Comparison of ENCODE assay signal across 8 cellular contexts in the genomic region with DNA sequence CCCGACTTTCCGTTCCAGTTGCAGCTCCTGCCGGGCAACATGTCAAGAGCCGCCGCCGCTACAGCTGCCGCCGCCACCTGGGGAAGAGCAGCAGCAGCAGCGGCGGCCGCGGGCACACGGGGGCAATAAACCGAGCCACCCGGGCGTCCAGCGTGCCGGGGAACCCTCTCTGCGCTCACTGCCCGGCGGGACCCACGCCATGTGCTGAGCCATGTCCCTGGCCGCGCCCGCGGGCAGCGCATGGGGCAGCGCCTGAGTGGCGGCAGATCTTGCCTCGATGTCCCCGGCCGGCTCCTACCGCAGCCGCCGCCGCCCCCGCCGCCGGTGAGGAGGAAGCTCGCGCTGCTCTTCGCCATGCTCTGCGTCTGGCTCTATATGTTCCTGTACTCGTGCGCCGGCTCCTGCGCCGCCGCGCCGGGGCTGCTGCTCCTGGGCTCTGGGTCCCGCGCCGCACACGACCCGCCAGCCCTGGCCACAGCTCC. TPM values are rescaled to one million over a fixed set of nuclear protein-coding genes. Genes with fewer than 3 reads are reported as not detected.
DNase-seq lines count a peak whose midpoint lies in the region; ATAC-seq, FAIRE-seq and TF ChIP-seq lines count a peak whose summit lies in the region.

No MANE protein-coding gene starts in this region.

- H3K9me3 Mint-ChIP-seq in T-helper 2 cell treated with Interferon-gamma antibody and Interleukin-4, amounts not matched to agents 5 μg/mL and 100 μg/mL, for 36 hours, result no peaks in the 10 kb centered on the region

- H3K4me2 ChIP-seq in endothelial cell of umbilical vein (ENCODE audit: insufficient read depth, low read length) (peak overlapping the region; percentile 32), neural cell (ENCODE audit: low read length) (peak overlapping the region; percentile 79)

- H3K36me3 Mint-ChIP-seq in T-helper 2 cell treated with Interferon-gamma antibody and Interleukin-4, amounts not matched to agents 5 μg/mL and 100 μg/mL, for 36 hours (ENCODE audit: low read depth), result peaks cover 32% of the 10 kb centered on the region

- no peak overlapping the region for H3K27ac ChIP-seq in endothelial cell of umbilical vein (ENCODE audit: insufficient read depth, low read depth, low read length)
- no peak overlapping the region for H3K27ac ChIP-seq in neural cell (ENCODE audit: low read length)

- H2AFZ ChIP-seq in endothelial cell of umbilical vein (ENCODE audit: low read depth, low read length), result peak overlapping the region; percentile 13
- no peak overlapping the region for H2AFZ ChIP-seq in neural cell (ENCODE audit: low read depth, low read length)

- TF ChIP-seq POLR2A in endothelial cell of umbilical vein (IDR thresholded peaks at IDR 0.05; ENCODE audit: low read depth, low read length), result no peak

- CTCF ChIA-PET in endothelial cell of umbilical vein (lab: Charles Lee), result interaction anchor here (0.8 to 2.8 kb wide), 8 partner anchors 41 to 1272 kb away, joined by 3 to 66 read pairs (median 8); no protein-coding TSS in a partner anchor

- TF ChIP-seq EP300 in neural cell (conservative IDR thresholded peaks at IDR 0.05; ENCODE audit: poor library complexity, severe bottlenecking), result no peak

- no peaks in the 10 kb centered on the region for H3K9me2 ChIP-seq in neural cell (ENCODE audit: insufficient read depth, low read length)

- H3K9ac ChIP-seq in endothelial cell of umbilical vein (replicated peaks; ENCODE audit: extremely low read depth, insufficient read depth, low read length) (no peak overlapping the region), neural cell (ENCODE audit: low read length) (peak overlapping the region; percentile 44)

- dilution Hi-C loops in endothelial cell of umbilical vein (cut with MboI; ENCODE audit: extremely low pct_ligation_motif_present, low sequenced_read_pairs), result no loop called here

- intact Hi-C loops in endothelial cell of umbilical vein (cut with micrococcal nuclease), result loop anchor here (10.0 kb wide), 2 partner anchors 287 to 623 kb away; no protein-coding TSS in a partner anchor

- H3K36me3 ChIP-seq in endothelial cell of umbilical vein (ENCODE audit: control insufficient read depth in 2 of 2, extremely low read depth in 1 of 2, insufficient read depth in 2 of 2, low read length in 2 of 2), result no peaks in the 10 kb centered on the region
- no peaks in the 10 kb centered on the region for H3K36me3 ChIP-seq in neural cell (ENCODE audit: insufficient read depth, low read length)

- H4K20me1 ChIP-seq in endothelial cell of umbilical vein (replicated peaks; ENCODE audit: control insufficient read depth, extremely low read depth, insufficient read depth, low read length) (no peaks in the 10 kb centered on the region), neural cell (ENCODE audit: insufficient read depth) (no peaks in the 10 kb centered on the region)

- peak overlapping the region; percentile 95 for H3K4me3 Mint-ChIP-seq in T-helper 2 cell treated with Interferon-gamma antibody and Interleukin-4, amounts not matched to agents 5 μg/mL and 100 μg/mL, for 36 hours

- H3K9me3 ChIP-seq in endothelial cell of umbilical vein (replicated peaks; ENCODE audit: control insufficient read depth, insufficient read depth, low read length) (no peaks in the 10 kb centered on the region), neural cell (ENCODE audit: low read length) (no peaks in the 10 kb centered on the region)

- peaks cover 42% of the 10 kb centered on the region for H3K27me3 Mint-ChIP-seq in T-helper 2 cell treated with Interferon-gamma antibody and Interleukin-4, amounts not matched to agents 5 μg/mL and 100 μg/mL, for 36 hours (ENCODE audit: low read depth)

- H3K4me3 ChIP-seq in GM12864 (ENCODE audit: low read depth, low read length) (peak overlapping the region; percentile 58), endothelial cell of umbilical vein (replicated peaks in 1 of 3; ENCODE audit: insufficient read depth in 1 of 3, low read depth in 1 of 3, low read length in 3 of 3) (peak overlapping the region in 1 of 3 experiments; percentile 24), neural cell (ENCODE audit: low read length) (peak overlapping the region; percentile 85)

- H3K27ac Mint-ChIP-seq in T-helper 2 cell treated with Interferon-gamma antibody and Interleukin-4, amounts not matched to agents 5 μg/mL and 100 μg/mL, for 36 hours, result peak overlapping the region; percentile 87

- DNase-seq in GM12864 (ENCODE audit: low read depth) (no peak), endothelial cell of umbilical vein (ENCODE audit: low read depth, low spot score) (no peak), NCI-H2081 (lab: John Stamatoyannopoulos, UW) (no peak), foreskin melanocyte (no peak)
- peak; percentile 49 for DNase-seq in T-helper 2 cell treated with Interferon-gamma antibody and Interleukin-4, amounts not matched to agents 5 μg/mL and 100 μg/mL, for 36 hours (ENCODE audit: low spot score)

- peaks cover 23% of the 10 kb centered on the region for H3K4me1 ChIP-seq in endothelial cell of umbilical vein (ENCODE audit: control insufficient read depth, extremely low read depth, insufficient read depth, low read length)

- H3K9me1 ChIP-seq in endothelial cell of umbilical vein (replicated peaks; ENCODE audit: control insufficient read depth, extremely low read depth, insufficient read depth, low read length), result no peaks in the 10 kb centered on the region

- TF ChIP-seq CTCF in GM12864 (IDR thresholded peaks at IDR 0.05; ENCODE audit: low read depth, low read length, missing control alignments), result no peak
- no peak for TF ChIP-seq CTCF in endothelial cell of umbilical vein (IDR thresholded peaks at IDR 0.05; ENCODE audit: extremely low read depth in 1 of 2, insufficient read depth in 1 of 2, low read depth in 1 of 2, low read length in 2 of 2)
- peak; percentile 61 for TF ChIP-seq CTCF in neural cell (IDR thresholded peaks at IDR 0.05; ENCODE audit: poor library complexity, severe bottlenecking)

- peaks cover 52% of the 10 kb centered on the region for H3K4me1 Mint-ChIP-seq in T-helper 2 cell treated with Interferon-gamma antibody and Interleukin-4, amounts not matched to agents 5 μg/mL and 100 μg/mL, for 36 hours (ENCODE audit: low read depth)

- peak; percentile 55 for TF ChIP-seq RAD21 in neural cell (conservative IDR thresholded peaks at IDR 0.05)

- ATAC-seq in HG02870 (IDR thresholded peaks at IDR 0.05; ENCODE audit: unreplicated experiment), result peak; percentile 0
- ATAC-seq in GM18520 (IDR thresholded peaks at IDR 0.05; ENCODE audit: unreplicated experiment), result no peak

- POLR2A ChIA-PET in endothelial cell of umbilical vein (lab: Charles Lee), result no interaction called here

- H3K79me2 ChIP-seq in endothelial cell of umbilical vein (ENCODE audit: control insufficient read depth, insufficient read depth, low read length) (no peaks in the 10 kb centered on the region), neural cell (replicated peaks; ENCODE audit: insufficient read depth, low read length) (no peaks in the 10 kb centered on the region)

- H3K27me3 ChIP-seq in endothelial cell of umbilical vein (ENCODE audit: control insufficient read depth in 2 of 2, insufficient read depth in 2 of 2, low read length in 2 of 2), result peaks cover 68 to 96% of the 10 kb centered on the region in 2 experiments
- H3K27me3 ChIP-seq in neural cell (ENCODE audit: insufficient read depth, low read depth, low read length), result peaks cover 95% of the 10 kb centered on the region

- no peaks in the 10 kb centered on the region for H3F3A ChIP-seq in neural cell (ENCODE audit: insufficient read depth, low read length, poor library complexity, severe bottlenecking)

- no TSS peak for BruUV-seq in endothelial cell of umbilical vein (replicated peaks; lab: Mats Ljungman, UMichigan)

- no peak for FAIRE-seq in endothelial cell of umbilical vein (lab: Jason Lieb, UNC)

TF ChIP-seq in endothelial cell of umbilical vein, 7 proteins besides CTCF, POLR2A, EP300 and RAD21:
- TF ChIP-seq JUN (IDR thresholded peaks at IDR 0.05; ENCODE audit: borderline replicate concordance, insufficient read depth, insufficient read length, low read depth) (no peak), EZH2 (IDR thresholded peaks at IDR 0.05; ENCODE audit: borderline replicate concordance, low read depth, low read length, severe bottlenecking) (peak; percentile 70)

TF ChIP-seq in neural cell, 6 proteins besides CTCF, POLR2A, EP300 and RAD21 (continues in another document):
- TF ChIP-seq TAF1 (IDR thresholded peaks at IDR 0.05; ENCODE audit: low read depth), result no peak
- TF ChIP-seq, protein P1, sequence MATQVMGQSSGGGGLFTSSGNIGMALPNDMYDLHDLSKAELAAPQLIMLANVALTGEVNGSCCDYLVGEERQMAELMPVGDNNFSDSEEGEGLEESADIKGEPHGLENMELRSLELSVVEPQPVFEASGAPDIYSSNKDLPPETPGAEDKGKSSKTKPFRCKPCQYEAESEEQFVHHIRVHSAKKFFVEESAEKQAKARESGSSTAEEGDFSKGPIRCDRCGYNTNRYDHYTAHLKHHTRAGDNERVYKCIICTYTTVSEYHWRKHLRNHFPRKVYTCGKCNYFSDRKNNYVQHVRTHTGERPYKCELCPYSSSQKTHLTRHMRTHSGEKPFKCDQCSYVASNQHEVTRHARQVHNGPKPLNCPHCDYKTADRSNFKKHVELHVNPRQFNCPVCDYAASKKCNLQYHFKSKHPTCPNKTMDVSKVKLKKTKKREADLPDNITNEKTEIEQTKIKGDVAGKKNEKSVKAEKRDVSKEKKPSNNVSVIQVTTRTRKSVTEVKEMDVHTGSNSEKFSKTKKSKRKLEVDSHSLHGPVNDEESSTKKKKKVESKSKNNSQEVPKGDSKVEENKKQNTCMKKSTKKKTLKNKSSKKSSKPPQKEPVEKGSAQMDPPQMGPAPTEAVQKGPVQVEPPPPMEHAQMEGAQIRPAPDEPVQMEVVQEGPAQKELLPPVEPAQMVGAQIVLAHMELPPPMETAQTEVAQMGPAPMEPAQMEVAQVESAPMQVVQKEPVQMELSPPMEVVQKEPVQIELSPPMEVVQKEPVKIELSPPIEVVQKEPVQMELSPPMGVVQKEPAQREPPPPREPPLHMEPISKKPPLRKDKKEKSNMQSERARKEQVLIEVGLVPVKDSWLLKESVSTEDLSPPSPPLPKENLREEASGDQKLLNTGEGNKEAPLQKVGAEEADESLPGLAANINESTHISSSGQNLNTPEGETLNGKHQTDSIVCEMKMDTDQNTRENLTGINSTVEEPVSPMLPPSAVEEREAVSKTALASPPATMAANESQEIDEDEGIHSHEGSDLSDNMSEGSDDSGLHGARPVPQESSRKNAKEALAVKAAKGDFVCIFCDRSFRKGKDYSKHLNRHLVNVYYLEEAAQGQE (IDR thresholded peaks at IDR 0.05; ENCODE audit: borderline replicate concordance), result no peak

RNA-seq across cellular contexts. Expression of a gene that starts 0.4 kb away (rescaled TPM):
- not detected in 2 replicates for total RNA-seq in endothelial cell of umbilical vein
- polyA plus RNA-seq in endothelial cell of umbilical vein (not detected in 2 replicates), neural cell (0.56 and 0.58 TPM in 2 replicates)
- polyA plus RNA-seq in endothelial cell of umbilical vein (2011; cell fraction: cytosol; rRNA removed), result not detected in 2 replicates
- polyA plus RNA-seq in endothelial cell of umbilical vein (2011; cell fraction: nucleus; rRNA removed), result not detected in 2 replicates
- not detected in 2 replicates for polyA plus RNA-seq in endothelial cell of umbilical vein (2012)
- polyA minus RNA-seq in endothelial cell of umbilical vein (0.12 TPM in 1 of 2 replicates, not detected in the other), neural cell (2.7 TPM in 2 replicates)
- not detected for polyA minus RNA-seq in endothelial cell of umbilical vein (2011; cell fraction: cytosol; rRNA and poly(A)+ RNA removed)
- polyA minus RNA-seq in endothelial cell of umbilical vein (2011; cell fraction: nucleus; rRNA and poly(A)+ RNA removed), result not detected in 2 replicates
